9 cellular contexts compared by ENCODE assay signal in genomic region chr11:65446446-65447277, GRCh38. TPM values are rescaled to one million over a fixed set of nuclear protein-coding genes. Genes with fewer than 3 reads are reported as not detected.
A peak's percentile ranks its signal among the peaks of the same experiment; 100 is the strongest.
DNase-seq lines count a peak whose midpoint lies in the region; ATAC-seq, FAIRE-seq and TF ChIP-seq lines count a peak whose summit lies in the region.
"Had no signal": no experiment of that assay in that cellular context is flagged by ENCODE, and none has a peak within 500 bp of the region (broad histone marks: within the 10 kb centered on the region; RNA-seq: fewer than 3 reads in every experiment).

No MANE protein-coding gene starts in this region.

- no peaks in the 10 kb centered on the region for H3K23me2 ChIP-seq in H9 (ENCODE audit: insufficient read length, low read depth, low read length, poor library complexity, severe bottlenecking)

- H2BK20ac ChIP-seq in H9 (ENCODE audit: low read depth, low read length, poor library complexity, severe bottlenecking), result no peak overlapping the region

- peak overlapping the region in 10 of 11 experiments; percentile 32 to 89 (median 53); a peak in 17 of 22 replicates for H3K27ac ChIP-seq in BLaER1 treated with 17β-estradiol and CSF1 and Interleukin-3, amounts not matched to agents 10 nM and 100 nM
- H3K27ac ChIP-seq in neural progenitor cell (no peak overlapping the region), H9 (ENCODE audit: insufficient read length, low read depth, low read length) (no peak overlapping the region)

- H3K27ac Mint-ChIP-seq in neural progenitor cell, result peak overlapping the region; percentile 60
- no peak overlapping the region for H3K27ac Mint-ChIP-seq in H9
- H3K27ac Mint-ChIP-seq: nephron had no signal

- no peak overlapping the region for H2BK5ac ChIP-seq in H9 (ENCODE audit: insufficient read length, low read length)

- no peak overlapping the region for H3K23ac ChIP-seq in H9 (ENCODE audit: insufficient read length, low read depth, low read length)

- H4K8ac ChIP-seq in H9 (replicated peaks; ENCODE audit: insufficient read length, low read depth, low read length), result no peak overlapping the region

- no peak overlapping the region for H3K56ac ChIP-seq in H9 (ENCODE audit: insufficient read length, low read depth, low read length)

- H3F3A ChIP-seq in neural progenitor cell (ENCODE audit: low read depth), result peaks cover 3% of the 10 kb centered on the region

- H4K5ac ChIP-seq in H9 (ENCODE audit: insufficient read length, low read depth, low read length), result no peak overlapping the region

- no peak overlapping the region for H3K18ac ChIP-seq in H9 (ENCODE audit: insufficient read length, low read depth, low read length)

- no peak overlapping the region for H2BK120ac ChIP-seq in H9 (ENCODE audit: low read depth, low read length, poor library complexity, severe bottlenecking)

- H3K9me3 Mint-ChIP-seq in neural progenitor cell (peaks cover 14% of the 10 kb centered on the region), H9 (peaks cover 14 to 17% of the 10 kb centered on the region in 2 experiments)

- H3K79me2 ChIP-seq in neural progenitor cell (ENCODE audit: low read depth) (no peaks in the 10 kb centered on the region), H9 (ENCODE audit: insufficient read depth, low read length) (no peaks in the 10 kb centered on the region)

- H2AFZ ChIP-seq in neural progenitor cell (replicated peaks) (no peak overlapping the region), H9 (ENCODE audit: low read length) (no peak overlapping the region)

- H3K4me1 Mint-ChIP-seq in neural progenitor cell (peaks cover 29% of the 10 kb centered on the region), H9 (peaks cover 7 to 15% of the 10 kb centered on the region in 2 experiments)

- H2BK15ac ChIP-seq in H9 (ENCODE audit: low read depth, low read length), result no peak overlapping the region

- H3K4me3 Mint-ChIP-seq in neural progenitor cell, result no peak overlapping the region
- H3K4me3 Mint-ChIP-seq in H9, result no peak overlapping the region; a peak in 1 of 5 replicates
- H3K4me3 Mint-ChIP-seq: nephron had no signal

- ATAC-seq in HG03354 (IDR thresholded peaks at IDR 0.05; ENCODE audit: poor library complexity, severe bottlenecking, unreplicated experiment), result no peak

- no peak for FAIRE-seq in RCC 7860 (lab: Jason Lieb, UNC)

- peaks cover 4% of the 10 kb centered on the region for H3K36me3 Mint-ChIP-seq in neural progenitor cell
- H3K36me3 Mint-ChIP-seq in H9 (ENCODE audit: insufficient read depth in 1 of 3, low read depth in 3 of 3), result peaks cover 2 to 4% (median 3%) of the 10 kb centered on the region in 3 experiments; a peak in 5 of 7 replicates

- H2AK5ac ChIP-seq in H9 (ENCODE audit: insufficient read length, low read length), result no peak overlapping the region

- H3K14ac ChIP-seq in H9 (ENCODE audit: insufficient read depth, low read length), result no peak overlapping the region

- H3T11ph ChIP-seq in H9 (ENCODE audit: low read length), result no peak overlapping the region

- DNase-seq in RCC 7860 (ENCODE audit: low spot score) (peak; percentile 21), erythroblast (lab: John Stamatoyannopoulos, UW) (no peak), neural progenitor cell (ENCODE audit: low spot score) (no peak), NCI-H2227 (lab: John Stamatoyannopoulos, UW; ENCODE audit: unreplicated experiment) (no peak), H9 (no peak), iPS-NIHi11 (ENCODE audit: low spot score) (no peak)

- H3K4me3 ChIP-seq in BLaER1 treated with 17β-estradiol and CSF1 and Interleukin-3, amounts not matched to agents 10 nM and 100 nM, result no peak overlapping the region
- no peak overlapping the region for H3K4me3 ChIP-seq in neural progenitor cell

- TF ChIP-seq POLR2A in erythroblast (IDR thresholded peaks at IDR 0.05; ENCODE audit: low read length), result peak; percentile 24

- H4K91ac ChIP-seq in H9 (ENCODE audit: insufficient read length, low read depth, low read length), result no peak overlapping the region

- peaks cover 0 to 15% (median 0%) of the 10 kb centered on the region in 11 experiments; a peak in 5 of 22 replicates for H3K9me3 ChIP-seq in BLaER1 treated with 17β-estradiol and CSF1 and Interleukin-3, amounts not matched to agents 10 nM and 100 nM (replicated peaks in 1 of 11)
- H3K9me3 ChIP-seq in neural progenitor cell (ENCODE audit: low read depth) (no peaks in the 10 kb centered on the region), H9 (ENCODE audit: control insufficient read depth, low read depth, low read length) (no peaks in the 10 kb centered on the region)

- H3K4me1 ChIP-seq in BLaER1 treated with 17β-estradiol and CSF1 and Interleukin-3, amounts not matched to agents 10 nM and 100 nM, result peaks cover 20 to 84% (median 72%) of the 10 kb centered on the region in 10 experiments
- H3K4me1 ChIP-seq in neural progenitor cell (no peaks in the 10 kb centered on the region), H9 (ENCODE audit: insufficient read depth, low read length) (no peaks in the 10 kb centered on the region)

- no peak overlapping the region for H2BK12ac ChIP-seq in H9 (ENCODE audit: insufficient read length, low read depth, low read length)

- H3K27me3 ChIP-seq in BLaER1 treated with 17β-estradiol and CSF1 and Interleukin-3, amounts not matched to agents 10 nM and 100 nM, result no peaks in the 10 kb centered on the region
- H3K27me3 ChIP-seq in neural progenitor cell, result no peaks in the 10 kb centered on the region
- H3K27me3 ChIP-seq in H9 (ENCODE audit: insufficient read depth, low read length), result no peaks in the 10 kb centered on the region

- no CpG with 5 or more reads among the region's 11 CpGs for WGBS in H9 (ENCODE audit: extremely low coverage, insufficient read length, low lambda C conversion rate)

- H3K36me3 ChIP-seq in BLaER1 treated with 17β-estradiol and CSF1 and Interleukin-3, amounts not matched to agents 10 nM and 100 nM, result peaks cover 0 to 42% (median 0%) of the 10 kb centered on the region in 11 experiments; a peak in 5 of 22 replicates
- no peaks in the 10 kb centered on the region for H3K36me3 ChIP-seq in neural progenitor cell

- TF ChIP-seq CTCF in neural progenitor cell (IDR thresholded peaks at IDR 0.05) (no peak), H9 (conservative IDR thresholded peaks at IDR 0.05) (no peak)

- H3K4me2 ChIP-seq in BLaER1 treated with 17β-estradiol and CSF1 and Interleukin-3, amounts not matched to agents 10 nM and 100 nM, result peak overlapping the region in 8 of 11 experiments; percentile 55 to 93 (median 76); a peak in 16 of 22 replicates
- H3K4me2 ChIP-seq in neural progenitor cell (no peak overlapping the region), H9 (ENCODE audit: insufficient read depth, insufficient read length, low read length) (no peak overlapping the region)

- H3K9ac ChIP-seq in BLaER1 treated with 17β-estradiol and CSF1 and Interleukin-3, amounts not matched to agents 10 nM and 100 nM, result peak overlapping the region in 5 of 11 experiments; percentile 21 to 63 (median 41); a peak in 6 of 22 replicates
- H3K9ac ChIP-seq in neural progenitor cell, result no peak overlapping the region
- H3K9ac ChIP-seq in H9 (ENCODE audit: extremely low read depth, insufficient read length, low read length), result no peak overlapping the region

- H4K20me1 ChIP-seq in BLaER1 treated with 17β-estradiol and CSF1 and Interleukin-3, amounts not matched to agents 10 nM and 100 nM, result peaks cover 24 to 77% (median 50%) of the 10 kb centered on the region in 11 experiments; a peak in 19 of 22 replicates
- H4K20me1 ChIP-seq in neural progenitor cell (ENCODE audit: low read depth) (no peaks in the 10 kb centered on the region), H9 (ENCODE audit: control insufficient read depth, insufficient read depth, insufficient read length) (no peaks in the 10 kb centered on the region)

- H3K27me3 Mint-ChIP-seq in neural progenitor cell (ENCODE audit: insufficient read depth, low read depth) (peaks cover 8% of the 10 kb centered on the region), H9 (ENCODE audit: low read depth) (peaks cover 33% of the 10 kb centered on the region)

- no peaks in the 10 kb centered on the region for H3K79me1 ChIP-seq in H9 (ENCODE audit: insufficient read depth, low read depth, low read length, poor library complexity, severe bottlenecking)

- H3K4ac ChIP-seq in H9 (ENCODE audit: low read depth, low read length), result no peak overlapping the region

RNA-seq across cellular contexts. Expression of gene NEAT1, which starts 24.1 kb away (rescaled TPM):
- 2.8 and 4.0 TPM in 2 replicates for total RNA-seq in neural progenitor cell (ENCODE audit: low replicate concordance)
- total RNA-seq in H9 (2021), result 11.1 and 12.7 TPM in 2 replicates

RNA-seq across cellular contexts. Expression of gene MALAT1, which starts 52.2 kb away (rescaled TPM):
- 5,397 and 9,030 TPM in 2 replicates for total RNA-seq in neural progenitor cell (ENCODE audit: low replicate concordance)
- 1,700 and 1,934 TPM in 2 replicates for total RNA-seq in H9 (2021)

Comparison
In these comparisons a context has a peak if more than half of its experiments do, and no peak if none do; other contexts are left out.
1. H3K27ac ChIP-seq: peak in BLaER1 treated with 17β-estradiol and CSF1 and Interleukin-3, amounts not matched to agents 10 nM and 100 nM (10 of 11); none in neural progenitor cell (single experiment) and H9 (single experiment).
2. H3K4me2 ChIP-seq: peak in BLaER1 treated with 17β-estradiol and CSF1 and Interleukin-3, amounts not matched to agents 10 nM and 100 nM (8 of 11); none in neural progenitor cell (single experiment) and H9 (single experiment).